ENCODE assay signal across 17 cellular contexts in the genomic region with DNA sequence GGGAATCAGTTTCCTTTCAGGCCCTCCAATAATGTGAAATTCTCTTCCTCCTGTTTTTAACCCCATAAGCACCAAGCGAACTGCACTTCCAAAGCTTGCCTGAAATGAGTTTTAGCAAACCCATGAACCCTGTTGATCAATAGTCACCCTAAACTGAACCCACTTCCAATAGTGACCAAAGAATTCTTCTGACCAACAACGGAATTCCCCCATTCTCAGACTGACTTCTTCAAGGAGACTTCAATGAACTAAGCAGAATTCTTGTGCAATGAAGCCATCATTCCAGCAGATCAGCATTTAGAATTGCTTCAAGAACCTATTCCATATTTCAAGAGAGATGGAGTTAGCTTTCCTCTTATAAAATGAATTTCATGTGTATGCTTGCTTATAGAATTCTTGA.
A peak's percentile ranks its signal among the peaks of the same experiment; 100 is the strongest.
DNase-seq lines count a peak whose midpoint lies in the region; ATAC-seq, FAIRE-seq and TF ChIP-seq lines count a peak whose summit lies in the region.
"Had no signal": no experiment of that assay in that cellular context is flagged by ENCODE, and none has a peak within 500 bp of the region (broad histone marks: within the 10 kb centered on the region; RNA-seq: fewer than 3 reads in every experiment).

No MANE protein-coding gene starts in this region.

- H3K27ac ChIP-seq in coronary artery = no peak overlapping the region

- FAIRE-seq in RCC 7860 (lab: Jason Lieb, UNC) = peak; percentile 77

- no peak for ATAC-seq in HG03460 (IDR thresholded peaks at IDR 0.05; ENCODE audit: unreplicated experiment)
- ATAC-seq in HG03439 (IDR thresholded peaks at IDR 0.05; ENCODE audit: unreplicated experiment) = no peak
- ATAC-seq: activated CD4-positive, CD25-positive, alpha-beta regulatory T cell treated with anti-CD3 and anti-CD28 coated beads, Interleukin-2, amount 50 U/mL, for 24 hours; HCT116; Right ventricle myocardium inferior had no signal

- DNase-seq in GM12865 (ENCODE audit: low read depth) (peak; percentile 26), RCC 7860 (ENCODE audit: low spot score) (peak; percentile 71), fibroblast of mammary gland (ENCODE audit: low read depth) (peak; percentile 55), renal cortical epithelial cell (ENCODE audit: low read depth) (peak; percentile 88), coronary artery (ENCODE audit: low spot score) (no peak), HK-2 (ENCODE audit: unreplicated experiment) (no peak)
- DNase-seq: activated CD8-positive, alpha-beta memory T cell treated with anti-CD3 and anti-CD28 coated beads, Interleukin-2, amount 50 U/mL, for 4 hours; activated naive CD4-positive, alpha-beta T cell treated with anti-CD3 and anti-CD28 coated beads, Interleukin-2, amount 10 ng/mL, durations not matched to agents 7 days and 5 days; CD8-positive, alpha-beta memory T cell; NCI-H2227 treated with DMSO at 0.1 percent for 48 hours; occipital lobe had no signal

- no peak for TF ChIP-seq CTCF in GM12865 (IDR thresholded peaks at IDR 0.05; ENCODE audit: insufficient read depth, low read depth, low read length, missing control alignments)
- TF ChIP-seq CTCF in fibroblast of mammary gland (conservative IDR thresholded peaks at IDR 0.05; ENCODE audit: control insufficient read depth, insufficient read depth, low read depth, low read length) = no peak
- no peak for TF ChIP-seq CTCF in coronary artery (IDR thresholded peaks at IDR 0.05)

- H3K4me3 ChIP-seq in GM12865 (ENCODE audit: low read depth, low read length) (no peak overlapping the region), fibroblast of mammary gland (ENCODE audit: control insufficient read depth, low read depth, low read length) (no peak overlapping the region), coronary artery (no peak overlapping the region)
- H3K4me3 ChIP-seq: skin epidermis had no signal

Comparison
In these comparisons a context has a peak if more than half of its experiments do, and no peak if none do; other contexts are left out.
1. DNase-seq: peak in GM12865 (single experiment), RCC 7860 (single experiment), fibroblast of mammary gland (single experiment) and renal cortical epithelial cell (single experiment); none in coronary artery (single experiment) and HK-2 (single experiment).